In genomic region chr5:147553796-147554195, GRCh38 we compare ENCODE assay signal across 7 cellular contexts. TPM values are rescaled to one million over a fixed set of nuclear protein-coding genes. Genes with fewer than 3 reads are reported as not detected.
A peak's percentile ranks its signal among the peaks of the same experiment; 100 is the strongest.
DNase-seq lines count a peak whose midpoint lies in the region; ATAC-seq and TF ChIP-seq lines count a peak whose summit lies in the region.
"Not testable (repeated sequence)": the region's sequence is repeated elsewhere in the genome, so short reads cannot be mapped to it uniquely, and the experiment has no call there.

No MANE protein-coding gene starts in this region.

- H3K4me1 Mint-ChIP-seq in nephron: peaks cover 28% of the 10 kb centered on the region

- H3K4me1 ChIP-seq in SJSA1 (replicated peaks): peaks cover 37% of the 10 kb centered on the region
- not testable (repeated sequence) for H3K4me1 ChIP-seq in breast epithelium
- H3K4me1 ChIP-seq in esophagus squamous epithelium: peaks cover 0 to 32% (median 10%) of the 10 kb centered on the region in 3 donors
- H3K4me1 ChIP-seq in right atrium auricular region: peaks cover 0 to 58% of the 10 kb centered on the region in 2 donors
- H3K4me1 ChIP-seq in rectal smooth muscle tissue (ENCODE audit: control insufficient read depth, insufficient read depth, low read length): peaks cover 29% of the 10 kb centered on the region
- peaks cover 0 to 36% of the 10 kb centered on the region in 2 donors for H3K4me1 ChIP-seq in thoracic aorta (ENCODE audit: control insufficient read depth in 1 of 2, low read depth in 2 of 2)

- not testable (repeated sequence) for DNase-seq in SJSA1 (ENCODE audit: low read depth in 1 of 2, low spot score in 2 of 2); breast epithelium (ENCODE audit: low spot score in 2 of 2); esophagus squamous epithelium (lab: John Stamatoyannopoulos, UW); right atrium auricular region (ENCODE audit: low spot score); thoracic aorta (ENCODE audit: low spot score)

- H3K27me3 Mint-ChIP-seq in nephron (ENCODE audit: low read depth): not testable (repeated sequence)

- not testable (repeated sequence) for H3K27me3 ChIP-seq in SJSA1 (replicated peaks); breast epithelium; esophagus squamous epithelium; right atrium auricular region; rectal smooth muscle tissue (ENCODE audit: control insufficient read depth, insufficient read depth, low read length); thoracic aorta (replicated peaks; ENCODE audit: insufficient read depth)

- H3K4me3 ChIP-seq in SJSA1; rectal smooth muscle tissue (ENCODE audit: low read length): not testable (repeated sequence)
- peak overlapping the region in 2 of 3 donors; percentile 26 to 55 for H3K4me3 ChIP-seq in breast epithelium
- peak overlapping the region in 3 of 4 donors; percentile 9 to 41 (median 11) for H3K4me3 ChIP-seq in esophagus squamous epithelium
- peak overlapping the region in 1 of 2 donors; percentile 14 for H3K4me3 ChIP-seq in right atrium auricular region
- peak overlapping the region; percentile 56 for H3K4me3 ChIP-seq in thoracic aorta

- not testable (repeated sequence) for H3K9me3 Mint-ChIP-seq in nephron

- TF ChIP-seq CTCF in breast epithelium (IDR thresholded peaks at IDR 0.05); esophagus squamous epithelium (IDR thresholded peaks at IDR 0.05); right atrium auricular region (IDR thresholded peaks at IDR 0.05); nephron (IDR thresholded peaks at IDR 0.05; ENCODE audit: unreplicated experiment in 3 of 3); thoracic aorta (IDR thresholded peaks at IDR 0.05): not testable (repeated sequence)

- H3K36me3 ChIP-seq in SJSA1; breast epithelium; esophagus squamous epithelium; right atrium auricular region; rectal smooth muscle tissue (ENCODE audit: control insufficient read depth, insufficient read depth, low read length); thoracic aorta: not testable (repeated sequence)

- not testable (repeated sequence) for ATAC-seq in thoracic aorta (ENCODE audit: insufficient number of reproducible peaks, low FRiP score, low read depth)

- intact Hi-C loops in breast epithelium (cut with DNase I; ENCODE audit: low total_unique reads); esophagus squamous epithelium (cut with DNase I): not testable (repeated sequence)

- H3K36me3 Mint-ChIP-seq in nephron (ENCODE audit: low read depth): not testable (repeated sequence)

- H3K9me3 ChIP-seq in SJSA1 (replicated peaks); breast epithelium; esophagus squamous epithelium; right atrium auricular region; thoracic aorta: not testable (repeated sequence)

- peak overlapping the region in 2 of 3 experiments; percentile 29 to 63 for H3K4me3 Mint-ChIP-seq in nephron

- peak overlapping the region; percentile 83 for H3K27ac ChIP-seq in SJSA1
- H3K27ac ChIP-seq in breast epithelium: peak overlapping the region; percentile 87
- peak overlapping the region; percentile 13 to 87 (median 76) for H3K27ac ChIP-seq in esophagus squamous epithelium
- H3K27ac ChIP-seq in right atrium auricular region: peak overlapping the region; percentile 60 to 78
- H3K27ac ChIP-seq in rectal smooth muscle tissue (ENCODE audit: low read depth, low read length): peak overlapping the region; percentile 88
- peak overlapping the region; percentile 88 to 92 for H3K27ac ChIP-seq in thoracic aorta

- H3K9ac ChIP-seq in rectal smooth muscle tissue (ENCODE audit: low read length): not testable (repeated sequence)

- TF ChIP-seq POLR2A in breast epithelium (IDR thresholded peaks at IDR 0.05); esophagus squamous epithelium (IDR thresholded peaks at IDR 0.05): not testable (repeated sequence)

- 30 to 43% methylated on average over 5 of the region's 5 CpGs for WGBS in esophagus squamous epithelium, 2 donors

- peak overlapping the region; percentile 82 to 99 (median 92) for H3K27ac Mint-ChIP-seq in nephron

RNA-seq across cellular contexts. Expression of gene DPYSL3, which starts 43.9 kb away (rescaled TPM):
- 125 and 156 TPM in 2 replicates for total RNA-seq in SJSA1 (2014; rRNA removed; shearing (Covaris generic))
- total RNA-seq in breast epithelium (10 to 100 TPM; 34.4 to 73.1 (median 34.7) TPM), esophagus squamous epithelium (10 to 100 TPM in 2 of 4 donors, 1 to 10 TPM in 2; 5.2 to 62.9 (median 14.0) TPM), right atrium auricular region (10 to 100 TPM; 45.3 to 56.2 TPM), thoracic aorta (100 to 1,000 TPM; 161 to 255 TPM)
